ENCODE assay signal across 8 cellular contexts in the genomic region with DNA sequence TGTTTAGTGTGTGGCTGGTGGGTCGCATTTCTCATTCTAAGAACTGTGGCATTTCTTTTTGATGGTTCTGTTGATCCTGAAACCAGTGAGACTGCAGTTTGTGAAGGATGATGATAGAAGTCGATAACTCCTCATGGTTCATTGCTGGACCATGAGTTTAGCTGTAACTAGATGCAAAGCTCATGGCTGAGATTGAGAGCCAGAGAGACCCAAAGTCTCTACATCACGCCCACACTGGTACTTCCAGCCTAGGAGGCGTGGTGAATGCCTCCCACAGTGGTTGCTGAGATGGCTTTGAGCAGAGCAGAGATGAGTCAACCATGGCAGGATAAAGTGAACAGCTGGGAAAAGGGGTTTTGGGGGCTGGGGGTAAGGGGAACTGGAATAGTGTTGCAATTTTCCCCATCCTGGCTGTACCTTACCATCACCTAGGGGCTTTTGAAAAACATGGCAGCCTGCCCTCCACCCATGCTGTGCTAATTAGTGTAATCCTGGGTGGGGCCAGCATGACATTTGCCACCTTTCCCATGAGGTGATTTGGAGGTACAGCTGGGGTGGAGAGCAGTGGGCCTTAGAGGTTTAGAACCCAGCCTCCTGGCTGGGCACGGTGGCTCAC. TPM values are rescaled to one million over a fixed set of nuclear protein-coding genes. Genes with fewer than 3 reads are reported as not detected.
DNase-seq lines count a peak whose midpoint lies in the region; ATAC-seq and TF ChIP-seq lines count a peak whose summit lies in the region.

No MANE protein-coding gene starts in this region.

- no peaks in the 10 kb centered on the region for H3K36me3 ChIP-seq in neutrophil
- H3K36me3 ChIP-seq in aorta (ENCODE audit: control insufficient read depth in 1 of 2, insufficient read depth in 2 of 2, low read length in 1 of 2), result no peaks in the 10 kb centered on the region

- intact Hi-C loops in aorta (cut with DNase I), result no loop called here

- in situ Hi-C loops in KBM-7 (cut with MboI; ENCODE audit: low pct_unique_long_range_greater_than_20kb, low sequenced_read_pairs), result no loop called here

- H3K4me3 ChIP-seq in neutrophil (ENCODE audit: low read depth in 1 of 2, low read length in 1 of 2), result no peak overlapping the region
- H3K4me3 ChIP-seq in aorta (ENCODE audit: low read length in 2 of 2), result no peak overlapping the region

- ATAC-seq in GM18868 (IDR thresholded peaks at IDR 0.05; ENCODE audit: unreplicated experiment) (peak; percentile 57), HG02840 (IDR thresholded peaks at IDR 0.05; ENCODE audit: low FRiP score, unreplicated experiment) (peak; percentile 31), aorta (ENCODE audit: low FRiP score) (no peak)

- TF ChIP-seq CTCF in neutrophil (IDR thresholded peaks at IDR 0.05), result no peak

- H3K9me3 ChIP-seq in neutrophil (no peaks in the 10 kb centered on the region), aorta (ENCODE audit: control insufficient read depth, low read length) (no peaks in the 10 kb centered on the region)

- 95% methylated on average over 5 of the region's 5 CpGs for WGBS in aorta, 2 donors

- DNase-seq in activated CD4-positive, alpha-beta T cell treated with anti-CD3 and anti-CD28 coated beads for 48 hours, result peak; percentile 74
- DNase-seq in KBM-7 (no peak), SW480 (ENCODE audit: low spot score) (no peak), aorta (no peak), NCI-H446 (lab: John Stamatoyannopoulos, UW) (no peak)

- H3K4me1 ChIP-seq in neutrophil (ENCODE audit: control insufficient read depth in 1 of 2, insufficient read depth in 1 of 2, low read depth in 1 of 2, low read length in 1 of 2) (peaks cover 60 to 95% of the 10 kb centered on the region in 2 experiments), aorta (ENCODE audit: control insufficient read depth in 1 of 2, insufficient read depth in 2 of 2, low read length in 2 of 2) (no peaks in the 10 kb centered on the region)

- H3K27ac ChIP-seq in neutrophil (peak overlapping the region; percentile 94), aorta (ENCODE audit: low read depth in 1 of 2, low read length in 2 of 2) (no peak overlapping the region)

- H3K27me3 ChIP-seq in neutrophil (no peaks in the 10 kb centered on the region), aorta (ENCODE audit: control insufficient read depth in 1 of 2, insufficient read depth in 2 of 2, low read length in 1 of 2) (no peaks in the 10 kb centered on the region)

RNA-seq across cellular contexts. Expression of a gene that starts 24.1 kb away (rescaled TPM):
- total RNA-seq in aorta, result 10 to 100 TPM; 36.8 to 43.4 TPM
- polyA plus RNA-seq in aorta, result 1 to 10 TPM; 2.9 to 5.9 TPM
